1 cellular context compared by ENCODE assay signal in the genomic region with DNA sequence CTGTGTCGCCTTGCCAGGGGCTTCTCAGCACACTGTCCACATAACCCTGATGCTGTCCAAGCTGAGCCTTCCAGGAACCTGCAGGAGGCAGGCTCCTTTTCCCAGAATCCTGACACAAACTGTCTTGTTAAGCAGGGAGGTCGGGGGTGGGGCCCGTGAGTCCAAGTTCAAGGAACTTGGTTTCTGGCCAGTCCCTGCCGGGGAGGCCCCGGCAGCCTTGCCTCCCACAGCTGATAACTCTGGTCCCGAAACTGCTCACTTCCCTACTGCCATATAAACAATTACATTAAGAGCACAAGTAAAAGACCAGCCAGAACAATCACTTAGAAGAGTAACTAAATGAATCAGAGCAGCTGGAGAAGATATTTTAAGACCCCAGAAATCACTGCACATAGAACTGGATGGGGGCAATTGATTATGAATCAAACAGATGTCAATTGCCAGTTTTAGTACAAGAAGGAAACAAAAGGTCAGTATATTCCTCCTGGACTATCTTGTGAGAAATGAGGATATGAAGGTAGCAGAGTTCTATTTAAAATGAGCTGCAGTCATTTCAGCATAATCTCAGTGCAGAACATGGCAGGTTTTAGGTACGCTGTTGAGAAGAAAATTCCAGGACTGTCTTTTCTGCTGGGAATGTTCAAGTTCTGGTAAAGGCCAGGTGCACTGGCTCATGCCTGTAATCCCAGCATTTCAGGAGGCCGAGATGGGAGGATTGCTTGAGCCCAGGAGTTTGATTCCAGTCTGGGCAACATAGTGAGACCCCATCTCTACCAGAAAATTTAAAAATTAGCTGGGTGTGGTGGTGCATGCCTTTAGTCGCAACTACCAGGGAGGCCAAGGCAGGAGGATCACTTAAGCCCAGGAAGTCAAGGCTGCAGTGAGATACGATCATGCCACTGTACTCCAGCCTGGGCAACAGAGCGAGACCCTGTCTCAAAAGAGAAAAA.
TF ChIP-seq lines count a peak whose summit lies in the region.

No MANE protein-coding gene starts in this region.

TF ChIP-seq in SK-N-SH treated with all-trans-retinoic acid at 6 μM for 48 hours, 23 proteins besides CTCF, POLR2A, EP300 and RAD21 (continued from another document):
- TF ChIP-seq, protein P1, sequence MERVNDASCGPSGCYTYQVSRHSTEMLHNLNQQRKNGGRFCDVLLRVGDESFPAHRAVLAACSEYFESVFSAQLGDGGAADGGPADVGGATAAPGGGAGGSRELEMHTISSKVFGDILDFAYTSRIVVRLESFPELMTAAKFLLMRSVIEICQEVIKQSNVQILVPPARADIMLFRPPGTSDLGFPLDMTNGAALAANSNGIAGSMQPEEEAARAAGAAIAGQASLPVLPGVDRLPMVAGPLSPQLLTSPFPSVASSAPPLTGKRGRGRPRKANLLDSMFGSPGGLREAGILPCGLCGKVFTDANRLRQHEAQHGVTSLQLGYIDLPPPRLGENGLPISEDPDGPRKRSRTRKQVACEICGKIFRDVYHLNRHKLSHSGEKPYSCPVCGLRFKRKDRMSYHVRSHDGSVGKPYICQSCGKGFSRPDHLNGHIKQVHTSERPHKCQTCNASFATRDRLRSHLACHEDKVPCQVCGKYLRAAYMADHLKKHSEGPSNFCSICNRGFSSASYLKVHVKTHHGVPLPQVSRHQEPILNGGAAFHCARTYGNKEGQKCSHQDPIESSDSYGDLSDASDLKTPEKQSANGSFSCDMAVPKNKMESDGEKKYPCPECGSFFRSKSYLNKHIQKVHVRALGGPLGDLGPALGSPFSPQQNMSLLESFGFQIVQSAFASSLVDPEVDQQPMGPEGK (CRISPR knock-in tag; IDR thresholded peaks at IDR 0.05; ENCODE audit: borderline replicate concordance) = 0 out of 2 replicates have a peak, but pooled peaks have one; percentile 27
- TF ChIP-seq TOX (CRISPR knock-in tag; IDR thresholded peaks at IDR 0.05; ENCODE audit: borderline replicate concordance) (no peak), ESRRG (CRISPR knock-in tag; IDR thresholded peaks at IDR 0.05) (no peak), ZNF8 (CRISPR knock-in tag; IDR thresholded peaks at IDR 0.05) (no peak), ZFP30 (CRISPR knock-in tag; IDR thresholded peaks at IDR 0.05) (no peak), RARB (CRISPR knock-in tag; IDR thresholded peaks at IDR 0.05) (no peak), ARNTL (CRISPR knock-in tag; IDR thresholded peaks at IDR 0.05; ENCODE audit: borderline replicate concordance, low read depth) (no peak), ZC3H10 (CRISPR knock-in tag; IDR thresholded peaks at IDR 0.05) (no peak), TCF4 (CRISPR knock-in tag; IDR thresholded peaks at IDR 0.05; ENCODE audit: borderline replicate concordance) (no peak), CSDC2 (CRISPR knock-in tag; IDR thresholded peaks at IDR 0.05) (0 out of 2 replicates have a peak, but pooled peaks have one; percentile 28), PPARA (CRISPR knock-in tag; IDR thresholded peaks at IDR 0.05; ENCODE audit: borderline replicate concordance) (no peak), OSR1 (CRISPR knock-in tag; IDR thresholded peaks at IDR 0.05) (no peak)
- TF ChIP-seq, protein P2, sequence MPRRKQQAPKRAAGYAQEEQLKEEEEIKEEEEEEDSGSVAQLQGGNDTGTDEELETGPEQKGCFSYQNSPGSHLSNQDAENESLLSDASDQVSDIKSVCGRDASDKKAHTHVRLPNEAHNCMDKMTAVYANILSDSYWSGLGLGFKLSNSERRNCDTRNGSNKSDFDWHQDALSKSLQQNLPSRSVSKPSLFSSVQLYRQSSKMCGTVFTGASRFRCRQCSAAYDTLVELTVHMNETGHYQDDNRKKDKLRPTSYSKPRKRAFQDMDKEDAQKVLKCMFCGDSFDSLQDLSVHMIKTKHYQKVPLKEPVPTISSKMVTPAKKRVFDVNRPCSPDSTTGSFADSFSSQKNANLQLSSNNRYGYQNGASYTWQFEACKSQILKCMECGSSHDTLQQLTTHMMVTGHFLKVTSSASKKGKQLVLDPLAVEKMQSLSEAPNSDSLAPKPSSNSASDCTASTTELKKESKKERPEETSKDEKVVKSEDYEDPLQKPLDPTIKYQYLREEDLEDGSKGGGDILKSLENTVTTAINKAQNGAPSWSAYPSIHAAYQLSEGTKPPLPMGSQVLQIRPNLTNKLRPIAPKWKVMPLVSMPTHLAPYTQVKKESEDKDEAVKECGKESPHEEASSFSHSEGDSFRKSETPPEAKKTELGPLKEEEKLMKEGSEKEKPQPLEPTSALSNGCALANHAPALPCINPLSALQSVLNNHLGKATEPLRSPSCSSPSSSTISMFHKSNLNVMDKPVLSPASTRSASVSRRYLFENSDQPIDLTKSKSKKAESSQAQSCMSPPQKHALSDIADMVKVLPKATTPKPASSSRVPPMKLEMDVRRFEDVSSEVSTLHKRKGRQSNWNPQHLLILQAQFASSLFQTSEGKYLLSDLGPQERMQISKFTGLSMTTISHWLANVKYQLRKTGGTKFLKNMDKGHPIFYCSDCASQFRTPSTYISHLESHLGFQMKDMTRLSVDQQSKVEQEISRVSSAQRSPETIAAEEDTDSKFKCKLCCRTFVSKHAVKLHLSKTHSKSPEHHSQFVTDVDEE (CRISPR knock-in tag; IDR thresholded peaks at IDR 0.05) = no peak
